ENCODE assay signal across 1 cellular context in genomic region chr11:114257621-114258558, GRCh38.
TF ChIP-seq lines count a peak whose summit lies in the region.

No MANE protein-coding gene starts in this region.

TF ChIP-seq in H1, 55 proteins besides CTCF, POLR2A, EP300 and RAD21 (continued from another document):
- TF ChIP-seq JUN (IDR thresholded peaks at IDR 0.05; ENCODE audit: low read depth, low read length) (no peak), NRF1 (IDR thresholded peaks at IDR 0.05; ENCODE audit: low read depth, low read length) (no peak), CHD7 (IDR thresholded peaks at IDR 0.05; ENCODE audit: insufficient replicate concordance, low read length) (no peak), POLR2AphosphoS5 (IDR thresholded peaks at IDR 0.05; ENCODE audit: low read depth, low read length) (no peak), CHD2 (IDR thresholded peaks at IDR 0.05; ENCODE audit: low read length) (no peak)
TF ChIP-seq in H1: peak in this region for 0.
